Comparison of ENCODE assay signal across 8 cellular contexts in the genomic region with DNA sequence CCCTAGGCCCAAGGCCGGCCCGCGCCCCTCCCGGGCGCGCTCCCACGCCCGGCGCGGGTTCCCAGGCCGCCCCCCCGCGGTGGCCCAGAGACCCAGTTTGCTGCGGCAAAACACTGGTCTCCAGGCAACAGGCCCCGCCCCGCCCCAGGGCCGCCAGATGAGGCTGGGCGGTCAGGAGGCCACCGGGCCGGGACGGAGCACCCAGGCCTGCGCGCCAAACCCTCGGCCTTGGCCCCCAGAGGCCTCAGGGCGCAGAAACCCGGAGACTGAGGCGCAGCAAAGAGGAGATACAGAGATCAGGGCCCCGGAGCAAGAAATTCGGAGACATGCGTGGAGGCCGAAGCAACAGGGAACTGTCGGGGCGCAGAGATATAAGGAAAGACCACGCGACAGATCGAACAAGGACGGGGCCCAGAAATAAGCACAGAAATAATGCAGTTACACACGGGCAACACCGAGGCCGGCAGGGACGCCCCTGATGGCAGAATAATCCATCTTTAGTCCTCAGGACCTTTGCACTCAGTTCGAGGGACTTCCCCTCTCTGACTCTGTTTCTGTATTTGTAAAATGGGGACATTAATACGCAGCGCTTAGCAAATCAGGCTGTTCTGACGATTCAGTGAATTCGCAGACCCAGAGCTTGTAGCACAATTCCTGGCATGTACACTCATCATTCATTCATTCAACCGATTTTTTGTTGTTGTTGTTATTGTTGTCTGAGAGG. TPM values are rescaled to one million over a fixed set of nuclear protein-coding genes. Genes with fewer than 3 reads are reported as not detected.
DNase-seq lines count a peak whose midpoint lies in the region; ATAC-seq and TF ChIP-seq lines count a peak whose summit lies in the region.

No MANE protein-coding gene starts in this region.

- CTCF ChIA-PET in PC-3 (lab: Charles Lee) = interaction anchor here (0.8 kb wide), 1 partner anchor 23 kb away, joined by 3 read pairs; no protein-coding TSS in a partner anchor

- peaks cover 41% of the 10 kb centered on the region for H3K4me1 Mint-ChIP-seq in activated T-helper 1 cell treated with anti-CD3 and anti-CD28 coated beads, Interleukin-12 subunit alpha, Interleukin-12 subunit beta, Interleukin-2, Interleukin-4 antibody, amounts not matched to agents 30 ng/mL and 10 ng/mL and 1 ng/mL, durations not matched to agents 14 hours and 24 hours and 36 hours (ENCODE audit: low read depth)
- peaks cover 47 to 62% of the 10 kb centered on the region in 2 donors for H3K4me1 Mint-ChIP-seq in stimulated activated naive B cell treated with anti-CD40 and anti-IgM and Interleukin-4, amounts not matched to agents 10 μg/mL and 1 μg/mL and 100 μg/mL, for 72 hours

- TF ChIP-seq CTCF in GM13976 (IDR thresholded peaks at IDR 0.05; ENCODE audit: borderline replicate concordance, control extremely low read depth, extremely low read depth, insufficient read depth, missing control alignments) = peak; percentile 34
- no peak for TF ChIP-seq CTCF in PC-3 (conservative IDR thresholded peaks at IDR 0.05; ENCODE audit: low read depth, low read length)
- no peak for TF ChIP-seq CTCF in esophagus squamous epithelium (IDR thresholded peaks at IDR 0.05)

- H3K27me3 ChIP-seq in PC-3 (ENCODE audit: low read length) = no peaks in the 10 kb centered on the region
- H3K27me3 ChIP-seq in esophagus squamous epithelium = no peaks in the 10 kb centered on the region
- no peaks in the 10 kb centered on the region for H3K27me3 ChIP-seq in mucosa of stomach (ENCODE audit: control insufficient read depth, insufficient read depth, low read length)

- no TSS peak for BruUV-seq in PC-3 (replicated peaks; lab: Mats Ljungman, UMichigan)

- no peaks in the 10 kb centered on the region for H3K9me2 ChIP-seq in PC-3 (replicated peaks; ENCODE audit: low read length)

- DNase-seq in GM13976 (ENCODE audit: low spot score) = peak; percentile 94
- peak; percentile 75 for DNase-seq in PC-3
- peak; percentile 78 for DNase-seq in activated T-helper 1 cell treated with anti-CD3 and anti-CD28 coated beads, Interleukin-12 subunit alpha, Interleukin-12 subunit beta, Interleukin-2, Interleukin-4 antibody, amounts not matched to agents 30 ng/mL and 10 ng/mL and 1 ng/mL, durations not matched to agents 14 hours and 24 hours and 36 hours (ENCODE audit: low spot score)
- DNase-seq in esophagus squamous epithelium (lab: John Stamatoyannopoulos, UW) = peak; percentile 36
- DNase-seq in stimulated activated naive B cell treated with anti-CD40 and anti-IgM and Interleukin-4, amounts not matched to agents 10 μg/mL and 1 μg/mL and 100 μg/mL, for 72 hours = peak; percentile 78
- no peak for DNase-seq in H4 (ENCODE audit: low spot score)

- no peaks in the 10 kb centered on the region for H3K27me3 Mint-ChIP-seq in activated T-helper 1 cell treated with anti-CD3 and anti-CD28 coated beads, Interleukin-12 subunit alpha, Interleukin-12 subunit beta, Interleukin-2, Interleukin-4 antibody, amounts not matched to agents 30 ng/mL and 10 ng/mL and 1 ng/mL, durations not matched to agents 14 hours and 24 hours and 36 hours (ENCODE audit: insufficient read depth)
- H3K27me3 Mint-ChIP-seq in stimulated activated naive B cell treated with anti-CD40 and anti-IgM and Interleukin-4, amounts not matched to agents 10 μg/mL and 1 μg/mL and 100 μg/mL, for 72 hours = no peaks in the 10 kb centered on the region

- H3K4me3 Mint-ChIP-seq in activated T-helper 1 cell treated with anti-CD3 and anti-CD28 coated beads, Interleukin-12 subunit alpha, Interleukin-12 subunit beta, Interleukin-2, Interleukin-4 antibody, amounts not matched to agents 30 ng/mL and 10 ng/mL and 1 ng/mL, durations not matched to agents 14 hours and 24 hours and 36 hours = peak overlapping the region; percentile 37
- peak overlapping the region; percentile 84 to 91 for H3K4me3 Mint-ChIP-seq in stimulated activated naive B cell treated with anti-CD40 and anti-IgM and Interleukin-4, amounts not matched to agents 10 μg/mL and 1 μg/mL and 100 μg/mL, for 72 hours

- H3K9me3 ChIP-seq in PC-3 (ENCODE audit: low read length) (no peaks in the 10 kb centered on the region), esophagus squamous epithelium (no peaks in the 10 kb centered on the region), mucosa of stomach (ENCODE audit: control insufficient read depth, low read length) (no peaks in the 10 kb centered on the region)

- peak overlapping the region; percentile 52 for H3K27ac ChIP-seq in PC-3 (ENCODE audit: low read length)
- peak overlapping the region; percentile 88 to 97 (median 93) for H3K27ac ChIP-seq in esophagus squamous epithelium

- no peak overlapping the region for H2AFZ ChIP-seq in PC-3 (ENCODE audit: low read length)

- H3K9ac ChIP-seq in PC-3 (ENCODE audit: low read length) (peak overlapping the region; percentile 52), mucosa of stomach (ENCODE audit: low read length) (peak overlapping the region; percentile 44)

- ATAC-seq in HG03103 (IDR thresholded peaks at IDR 0.05; ENCODE audit: low read depth, unreplicated experiment) (peak; percentile 47), PC-3 (peak; percentile 48)
- peak; percentile 64 to 65 for ATAC-seq in stimulated activated naive B cell treated with anti-CD40 and anti-IgM and Interleukin-4, amounts not matched to agents 10 μg/mL and 1 μg/mL and 100 μg/mL, for 72 hours (replicated peaks)

- H3K4me3 ChIP-seq in PC-3 (ENCODE audit: low read length) (peak overlapping the region; percentile 28; the same call in 1 of the 2 replicates), esophagus squamous epithelium (peak overlapping the region; percentile 32 to 69 (median 48)), mucosa of stomach (ENCODE audit: low read length) (no peak overlapping the region)

- H3F3A ChIP-seq in PC-3 (ENCODE audit: low read length, unreplicated experiment) = no peaks in the 10 kb centered on the region

- H3K36me3 ChIP-seq in PC-3 (ENCODE audit: low read depth, low read length) (no peaks in the 10 kb centered on the region), esophagus squamous epithelium (no peaks in the 10 kb centered on the region), mucosa of stomach (ENCODE audit: control insufficient read depth, insufficient read depth, low read length) (no peaks in the 10 kb centered on the region)

- H3K27ac Mint-ChIP-seq in activated T-helper 1 cell treated with anti-CD3 and anti-CD28 coated beads, Interleukin-12 subunit alpha, Interleukin-12 subunit beta, Interleukin-2, Interleukin-4 antibody, amounts not matched to agents 30 ng/mL and 10 ng/mL and 1 ng/mL, durations not matched to agents 14 hours and 24 hours and 36 hours = peak overlapping the region; percentile 63
- peak overlapping the region; percentile 95 for H3K27ac Mint-ChIP-seq in stimulated activated naive B cell treated with anti-CD40 and anti-IgM and Interleukin-4, amounts not matched to agents 10 μg/mL and 1 μg/mL and 100 μg/mL, for 72 hours

- no peaks in the 10 kb centered on the region for H3K79me2 ChIP-seq in PC-3 (ENCODE audit: low read length)

- peaks cover 4% of the 10 kb centered on the region for H3K36me3 Mint-ChIP-seq in activated T-helper 1 cell treated with anti-CD3 and anti-CD28 coated beads, Interleukin-12 subunit alpha, Interleukin-12 subunit beta, Interleukin-2, Interleukin-4 antibody, amounts not matched to agents 30 ng/mL and 10 ng/mL and 1 ng/mL, durations not matched to agents 14 hours and 24 hours and 36 hours (ENCODE audit: low read depth)
- H3K36me3 Mint-ChIP-seq in stimulated activated naive B cell treated with anti-CD40 and anti-IgM and Interleukin-4, amounts not matched to agents 10 μg/mL and 1 μg/mL and 100 μg/mL, for 72 hours = peaks cover 0 to 3% of the 10 kb centered on the region in 2 donors

- POLR2A ChIA-PET in PC-3 (lab: Charles Lee; ENCODE audit: unreplicated experiment) = no interaction called here

- intact Hi-C loops in PC-3 (cut with micrococcal nuclease) = no loop called here
- intact Hi-C loops in activated T-helper 1 cell treated with anti-CD3 and anti-CD28 coated beads, Interleukin-12 subunit alpha, Interleukin-12 subunit beta, Interleukin-2, Interleukin-4 antibody, amounts not matched to agents 30 ng/mL and 10 ng/mL and 1 ng/mL, durations not matched to agents 14 hours and 24 hours and 36 hours (cut with micrococcal nuclease) = loop anchor here (5.0 kb wide), 1 partner anchor 37 kb away; a partner anchor contains a TSS
- intact Hi-C loops in esophagus squamous epithelium (cut with DNase I) = no loop called here

- H3K4me1 ChIP-seq in PC-3 (ENCODE audit: insufficient read depth, low read length) = peaks cover 21% of the 10 kb centered on the region
- H3K4me1 ChIP-seq in esophagus squamous epithelium = peaks cover 29 to 86% (median 52%) of the 10 kb centered on the region in 3 donors
- H3K4me1 ChIP-seq in mucosa of stomach (ENCODE audit: control insufficient read depth, insufficient read depth, low read length) = peaks cover 45% of the 10 kb centered on the region

- TF ChIP-seq POLR2A in esophagus squamous epithelium (IDR thresholded peaks at IDR 0.05) = peak in 1 of 4 donors; percentile 56

- in situ Hi-C loops in GM13976 (cut with MboI; ENCODE audit: low sequenced_read_pairs, unreplicated experiment) = no loop called here

- 13 to 25% methylated on average over 16 to 22 of the region's 47 CpGs for WGBS in esophagus squamous epithelium, 2 donors

- no peaks in the 10 kb centered on the region for H4K20me1 ChIP-seq in PC-3 (ENCODE audit: low read length)

- H3K9me3 Mint-ChIP-seq in activated T-helper 1 cell treated with anti-CD3 and anti-CD28 coated beads, Interleukin-12 subunit alpha, Interleukin-12 subunit beta, Interleukin-2, Interleukin-4 antibody, amounts not matched to agents 30 ng/mL and 10 ng/mL and 1 ng/mL, durations not matched to agents 14 hours and 24 hours and 36 hours = no peaks in the 10 kb centered on the region
- no peaks in the 10 kb centered on the region for H3K9me3 Mint-ChIP-seq in stimulated activated naive B cell treated with anti-CD40 and anti-IgM and Interleukin-4, amounts not matched to agents 10 μg/mL and 1 μg/mL and 100 μg/mL, for 72 hours

- H3K4me2 ChIP-seq in PC-3 (ENCODE audit: low read length) = peak overlapping the region; percentile 66

RNA-seq across cellular contexts. Expression of a gene that starts 20.8 kb away (rescaled TPM):
- total RNA-seq in PC-3 (2014; rRNA removed) (56.2 and 57.3 TPM in 2 replicates), esophagus squamous epithelium (10 to 100 TPM; 27.7 to 80.9 (median 48.5) TPM)
- 143 and 152 TPM in 2 replicates for total RNA-seq in activated T-helper 1 cell treated with anti-CD3 and anti-CD28 coated beads, Interleukin-12 subunit alpha, Interleukin-12 subunit beta, Interleukin-2, Interleukin-4 antibody, amounts not matched to agents 30 ng/mL and 10 ng/mL and 1 ng/mL, durations not matched to agents 14 hours and 24 hours and 36 hours
- total RNA-seq in H4 (2014; rRNA removed; shearing (Covaris generic)) = 49.3 and 84.0 TPM in 2 replicates

RNA-seq across cellular contexts. Expression of a gene that starts 23.3 kb away (rescaled TPM):
- total RNA-seq in PC-3 (2014; rRNA removed) (35.8 and 60.5 TPM in 2 replicates), esophagus squamous epithelium (1 to 10 TPM; 1.7 to 4.6 (median 2.5) TPM)
- 16.8 and 17.2 TPM in 2 replicates for total RNA-seq in activated T-helper 1 cell treated with anti-CD3 and anti-CD28 coated beads, Interleukin-12 subunit alpha, Interleukin-12 subunit beta, Interleukin-2, Interleukin-4 antibody, amounts not matched to agents 30 ng/mL and 10 ng/mL and 1 ng/mL, durations not matched to agents 14 hours and 24 hours and 36 hours
- 1.2 TPM in 1 of 2 replicates, not detected in the other for total RNA-seq in H4 (2014; rRNA removed; shearing (Covaris generic))

RNA-seq across cellular contexts. Expression of a gene that starts 38.0 kb away (rescaled TPM):
- total RNA-seq in PC-3 (2014; rRNA removed) (25.9 and 43.0 TPM in 2 replicates), esophagus squamous epithelium (10 to 100 TPM in 1 of 4 donors, 1 to 10 TPM in 3; 7.3 to 12.4 (median 9.8) TPM)
- 25.3 and 27.2 TPM in 2 replicates for total RNA-seq in activated T-helper 1 cell treated with anti-CD3 and anti-CD28 coated beads, Interleukin-12 subunit alpha, Interleukin-12 subunit beta, Interleukin-2, Interleukin-4 antibody, amounts not matched to agents 30 ng/mL and 10 ng/mL and 1 ng/mL, durations not matched to agents 14 hours and 24 hours and 36 hours
- total RNA-seq in H4 (2014; rRNA removed; shearing (Covaris generic)) = 6.8 and 9.0 TPM in 2 replicates

RNA-seq across cellular contexts. Expression of a gene that starts 39.6 kb away (rescaled TPM):
- total RNA-seq in PC-3 (2014; rRNA removed) (28.6 and 36.4 TPM in 2 replicates), esophagus squamous epithelium (100 to 1,000 TPM in 2 of 4 donors, 10 to 100 TPM in 2; 53.1 to 166 (median 87.8) TPM)
- 8.5 and 8.9 TPM in 2 replicates for total RNA-seq in activated T-helper 1 cell treated with anti-CD3 and anti-CD28 coated beads, Interleukin-12 subunit alpha, Interleukin-12 subunit beta, Interleukin-2, Interleukin-4 antibody, amounts not matched to agents 30 ng/mL and 10 ng/mL and 1 ng/mL, durations not matched to agents 14 hours and 24 hours and 36 hours
- total RNA-seq in H4 (2014; rRNA removed; shearing (Covaris generic)) = 0.14 and 1.1 TPM in 2 replicates

RNA-seq across cellular contexts. Expression of a gene that starts 52.4 kb away (rescaled TPM):
- total RNA-seq in PC-3 (2014; rRNA removed) = 9.5 and 12.9 TPM in 2 replicates
- total RNA-seq in activated T-helper 1 cell treated with anti-CD3 and anti-CD28 coated beads, Interleukin-12 subunit alpha, Interleukin-12 subunit beta, Interleukin-2, Interleukin-4 antibody, amounts not matched to agents 30 ng/mL and 10 ng/mL and 1 ng/mL, durations not matched to agents 14 hours and 24 hours and 36 hours = 3.0 and 4.1 TPM in 2 replicates
- 1 to 10 TPM; 1.9 to 7.2 (median 4.2) TPM for total RNA-seq in esophagus squamous epithelium
- total RNA-seq in H4 (2014; rRNA removed; shearing (Covaris generic)) = 3.5 and 6.1 TPM in 2 replicates
